1 cellular context compared by ENCODE assay signal in the genomic region with DNA sequence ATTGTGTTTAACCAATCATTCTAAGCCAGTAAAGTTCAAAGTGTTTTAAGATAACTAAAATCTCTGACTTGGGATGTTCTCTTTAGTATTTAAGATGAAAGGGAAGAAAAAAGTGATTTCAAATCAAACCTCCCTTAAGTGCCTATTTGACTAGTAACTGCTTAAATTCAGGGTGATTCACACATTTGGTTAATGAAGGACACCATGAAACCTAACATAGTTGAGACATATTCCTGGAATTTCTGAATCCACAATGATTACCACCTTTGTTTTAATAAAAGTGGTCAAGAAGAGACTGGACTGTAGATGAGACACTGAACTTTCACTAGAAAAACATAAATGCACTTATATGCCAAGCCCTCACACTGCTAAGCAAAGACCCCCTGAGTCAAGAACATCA.
TF ChIP-seq lines count a peak whose summit lies in the region.

No MANE protein-coding gene starts in this region.

TF ChIP-seq in H1, 55 proteins besides CTCF, POLR2A, EP300 and RAD21:
- TF ChIP-seq TEAD4 (IDR thresholded peaks at IDR 0.05; ENCODE audit: low read depth, low read length) (no peak), RBBP5 (IDR thresholded peaks at IDR 0.05; ENCODE audit: borderline replicate concordance, low read depth, low read length) (no peak), CTBP2 (IDR thresholded peaks at IDR 0.05; ENCODE audit: borderline replicate concordance, insufficient read depth, insufficient read length, low read length) (no peak), ZNF274 (IDR thresholded peaks at IDR 0.05; ENCODE audit: borderline replicate concordance, extremely low read depth, low read length) (no peak), E2F6 (IDR thresholded peaks at IDR 0.05) (no peak), SP1 (IDR thresholded peaks at IDR 0.05; ENCODE audit: low read depth, low read length) (no peak), ATF3 (IDR thresholded peaks at IDR 0.05; ENCODE audit: insufficient read depth, low read depth, low read length) (no peak), MAX (IDR thresholded peaks at IDR 0.05) (no peak), SIN3A (conservative IDR thresholded peaks at IDR 0.05 in 1 of 2, IDR thresholded peaks at IDR 0.05 in 1 of 2; ENCODE audit: low read depth in 1 of 2, low read length in 2 of 2) (no peak), KDM4A (IDR thresholded peaks at IDR 0.05; ENCODE audit: low read depth, low read length, severe bottlenecking) (no peak), BACH1 (IDR thresholded peaks at IDR 0.05; ENCODE audit: low read length) (no peak), SUZ12 (IDR thresholded peaks at IDR 0.05; ENCODE audit: low read length) (no peak), RXRA (IDR thresholded peaks at IDR 0.05; ENCODE audit: insufficient read depth, low read depth, low read length) (no peak), RFX5 (IDR thresholded peaks at IDR 0.05; ENCODE audit: borderline replicate concordance, low read depth, low read length) (no peak), SAP30 (IDR thresholded peaks at IDR 0.05; ENCODE audit: insufficient read depth, insufficient replicate concordance, low read length) (no peak), MAFK (IDR thresholded peaks at IDR 0.05; ENCODE audit: low read depth, low read length) (no peak)
- TF ChIP-seq, protein P1, sequence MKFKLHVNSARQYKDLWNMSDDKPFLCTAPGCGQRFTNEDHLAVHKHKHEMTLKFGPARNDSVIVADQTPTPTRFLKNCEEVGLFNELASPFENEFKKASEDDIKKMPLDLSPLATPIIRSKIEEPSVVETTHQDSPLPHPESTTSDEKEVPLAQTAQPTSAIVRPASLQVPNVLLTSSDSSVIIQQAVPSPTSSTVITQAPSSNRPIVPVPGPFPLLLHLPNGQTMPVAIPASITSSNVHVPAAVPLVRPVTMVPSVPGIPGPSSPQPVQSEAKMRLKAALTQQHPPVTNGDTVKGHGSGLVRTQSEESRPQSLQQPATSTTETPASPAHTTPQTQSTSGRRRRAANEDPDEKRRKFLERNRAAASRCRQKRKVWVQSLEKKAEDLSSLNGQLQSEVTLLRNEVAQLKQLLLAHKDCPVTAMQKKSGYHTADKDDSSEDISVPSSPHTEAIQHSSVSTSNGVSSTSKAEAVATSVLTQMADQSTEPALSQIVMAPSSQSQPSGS (IDR thresholded peaks at IDR 0.05; ENCODE audit: low read length) = no peak
